Comparison of ENCODE assay signal across 8 cellular contexts in genomic region chr11:3853935-3854659, GRCh38. TPM values are rescaled to one million over a fixed set of nuclear protein-coding genes. Genes with fewer than 3 reads are reported as not detected.
DNase-seq lines count a peak whose midpoint lies in the region; ATAC-seq and TF ChIP-seq lines count a peak whose summit lies in the region.

No MANE protein-coding gene starts in this region.

- DNase-seq in RPMI8226 (peak; percentile 90), HCEC 1CT (no peak), NCI-H1417 treated with DMSO at 0.1 percent for 48 hours (lab: John Stamatoyannopoulos, UW) (no peak)
- DNase-seq in activated naive CD4-positive, alpha-beta T cell treated with anti-CD3 and anti-CD28 coated beads, Interleukin-2, amount 50 U/mL, for 16 hours: peak; percentile 60
- peak; percentile 76 for DNase-seq in stimulated activated CD8-positive, alpha-beta memory T cell treated with anti-CD3 and anti-CD28 coated beads, Interleukin-4, amount 100 ng/mL, for 48 hours

- no peaks in the 10 kb centered on the region for H3K9me3 ChIP-seq in liver (ENCODE audit: control insufficient read depth in 4 of 4, low read length in 3 of 4)

- TF ChIP-seq CTCF in liver (IDR thresholded peaks at IDR 0.05; ENCODE audit: low read depth, low read length, missing input control): no peak

- TF ChIP-seq RAD21 in liver (IDR thresholded peaks at IDR 0.05): no peak

- peaks cover 13 to 41% (median 22%) of the 10 kb centered on the region in 4 donors for H3K4me1 ChIP-seq in liver (ENCODE audit: control insufficient read depth in 4 of 4, insufficient read depth in 4 of 4, low read length in 3 of 4)

- H3K27me3 ChIP-seq in liver (ENCODE audit: control insufficient read depth in 4 of 4, insufficient read depth in 4 of 4, low read length in 3 of 4): no peaks in the 10 kb centered on the region

- H3K36me3 ChIP-seq in liver (ENCODE audit: control insufficient read depth in 4 of 4, insufficient read depth in 3 of 4, low read depth in 1 of 4, low read length in 3 of 4): no peaks in the 10 kb centered on the region

- peak overlapping the region; percentile 63 to 96 for H3K27ac ChIP-seq in liver (ENCODE audit: low read depth in 1 of 2, low read length in 2 of 2)

- H3K9ac ChIP-seq in liver (ENCODE audit: low read depth in 1 of 2, low read length in 2 of 2): peak overlapping the region in 1 of 2 donors; percentile 50

- ATAC-seq in GM18861 (IDR thresholded peaks at IDR 0.05; ENCODE audit: unreplicated experiment) (peak; percentile 36), HG02973 (IDR thresholded peaks at IDR 0.05; ENCODE audit: unreplicated experiment) (peak; percentile 24)

- 68% methylated on average over 11 of the region's 11 CpGs for WGBS in liver

- H3K4me3 ChIP-seq in liver (ENCODE audit: low read depth in 1 of 3, low read length in 3 of 3): no peak overlapping the region

TF ChIP-seq in liver, 16 proteins besides CTCF, POLR2A, EP300 and RAD21:
- TF ChIP-seq, protein P1, sequence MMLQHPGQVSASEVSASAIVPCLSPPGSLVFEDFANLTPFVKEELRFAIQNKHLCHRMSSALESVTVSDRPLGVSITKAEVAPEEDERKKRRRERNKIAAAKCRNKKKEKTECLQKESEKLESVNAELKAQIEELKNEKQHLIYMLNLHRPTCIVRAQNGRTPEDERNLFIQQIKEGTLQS (IDR thresholded peaks at IDR 0.05): no peak
- TF ChIP-seq, protein P2, sequence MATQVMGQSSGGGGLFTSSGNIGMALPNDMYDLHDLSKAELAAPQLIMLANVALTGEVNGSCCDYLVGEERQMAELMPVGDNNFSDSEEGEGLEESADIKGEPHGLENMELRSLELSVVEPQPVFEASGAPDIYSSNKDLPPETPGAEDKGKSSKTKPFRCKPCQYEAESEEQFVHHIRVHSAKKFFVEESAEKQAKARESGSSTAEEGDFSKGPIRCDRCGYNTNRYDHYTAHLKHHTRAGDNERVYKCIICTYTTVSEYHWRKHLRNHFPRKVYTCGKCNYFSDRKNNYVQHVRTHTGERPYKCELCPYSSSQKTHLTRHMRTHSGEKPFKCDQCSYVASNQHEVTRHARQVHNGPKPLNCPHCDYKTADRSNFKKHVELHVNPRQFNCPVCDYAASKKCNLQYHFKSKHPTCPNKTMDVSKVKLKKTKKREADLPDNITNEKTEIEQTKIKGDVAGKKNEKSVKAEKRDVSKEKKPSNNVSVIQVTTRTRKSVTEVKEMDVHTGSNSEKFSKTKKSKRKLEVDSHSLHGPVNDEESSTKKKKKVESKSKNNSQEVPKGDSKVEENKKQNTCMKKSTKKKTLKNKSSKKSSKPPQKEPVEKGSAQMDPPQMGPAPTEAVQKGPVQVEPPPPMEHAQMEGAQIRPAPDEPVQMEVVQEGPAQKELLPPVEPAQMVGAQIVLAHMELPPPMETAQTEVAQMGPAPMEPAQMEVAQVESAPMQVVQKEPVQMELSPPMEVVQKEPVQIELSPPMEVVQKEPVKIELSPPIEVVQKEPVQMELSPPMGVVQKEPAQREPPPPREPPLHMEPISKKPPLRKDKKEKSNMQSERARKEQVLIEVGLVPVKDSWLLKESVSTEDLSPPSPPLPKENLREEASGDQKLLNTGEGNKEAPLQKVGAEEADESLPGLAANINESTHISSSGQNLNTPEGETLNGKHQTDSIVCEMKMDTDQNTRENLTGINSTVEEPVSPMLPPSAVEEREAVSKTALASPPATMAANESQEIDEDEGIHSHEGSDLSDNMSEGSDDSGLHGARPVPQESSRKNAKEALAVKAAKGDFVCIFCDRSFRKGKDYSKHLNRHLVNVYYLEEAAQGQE (IDR thresholded peaks at IDR 0.05): no peak

RNA-seq across cellular contexts. Expression of gene STIM1, which starts 1.4 kb away (rescaled TPM):
- 10 to 100 TPM; 21.6 to 42.9 TPM for total RNA-seq in liver
- 10 to 100 TPM; 19.7 to 28.5 TPM for polyA plus RNA-seq in liver

RNA-seq across cellular contexts. Expression of gene RHOG, which starts 13.3 kb away (rescaled TPM):
- total RNA-seq in liver: 10 to 100 TPM in 1 of 2 donors, 1 to 10 TPM in 1; 7.4 to 13.8 TPM
- polyA plus RNA-seq in liver: 10 to 100 TPM; 21.9 to 32.9 TPM

RNA-seq across cellular contexts. Expression of gene PGAP2, which starts 45.7 kb away (rescaled TPM):
- total RNA-seq in liver: 10 to 100 TPM; 11.6 to 12.3 TPM
- 10 to 100 TPM in 1 of 2 donors, 1 to 10 TPM in 1; 10.0 to 14.8 TPM for polyA plus RNA-seq in liver

RNA-seq across cellular contexts. Expression of gene NUP98, which starts 56.7 kb away (rescaled TPM):
- 10 to 100 TPM; 68.9 to 75.0 TPM for total RNA-seq in liver
- 10 to 100 TPM; 10.9 to 18.8 TPM for polyA plus RNA-seq in liver

Comparison
In these comparisons a context has a peak if more than half of its experiments do, and no peak if none do; other contexts are left out.
1. DNase-seq: peak in RPMI8226 (single experiment), activated naive CD4-positive, alpha-beta T cell treated with anti-CD3 and anti-CD28 coated beads, Interleukin-2, amount 50 U/mL, for 16 hours (single experiment) and stimulated activated CD8-positive, alpha-beta memory T cell treated with anti-CD3 and anti-CD28 coated beads, Interleukin-4, amount 100 ng/mL, for 48 hours (single experiment); none in HCEC 1CT (single experiment) and NCI-H1417 treated with DMSO at 0.1 percent for 48 hours (single experiment).